ENCODE assay signal across 9 cellular contexts in genomic region chr11:14544611-14545010, GRCh38.
A peak's percentile ranks its signal among the peaks of the same experiment; 100 is the strongest.
DNase-seq lines count a peak whose midpoint lies in the region; ATAC-seq lines count a peak whose summit lies in the region.
"Had no signal": no experiment of that assay in that cellular context is flagged by ENCODE, and none has a peak within 500 bp of the region (broad histone marks: within the 10 kb centered on the region; RNA-seq: fewer than 3 reads in every experiment).

No MANE protein-coding gene starts in this region.

- peak; percentile 92 for ATAC-seq in GM18868 (IDR thresholded peaks at IDR 0.05; ENCODE audit: unreplicated experiment)
- peak; percentile 77 for ATAC-seq in HG02678 (IDR thresholded peaks at IDR 0.05; ENCODE audit: unreplicated experiment)

- DNase-seq in MV-4-11 (lab: John Stamatoyannopoulos, UW) (peak; percentile 96), iris pigment epithelial cell (ENCODE audit: low read depth) (peak; percentile 69), NCI-H2081 treated with DMSO at 0.1 percent for 48 hours (lab: John Stamatoyannopoulos, UW) (no peak), inferior parietal cortex (ENCODE audit: extremely low spot score) (no peak), HK-2 (ENCODE audit: unreplicated experiment) (no peak)
- no peak for DNase-seq in stimulated activated CD4-positive, alpha-beta T cell treated with anti-CD3 and anti-CD28 coated beads, Interleukin-2, amount 100 ng/mL, for 48 hours
- DNase-seq: head of caudate nucleus had no signal

Comparison
In these comparisons a context has a peak if more than half of its experiments do, and no peak if none do; other contexts are left out.
1. DNase-seq: peak in MV-4-11 (single experiment) and iris pigment epithelial cell (single experiment); none in NCI-H2081 treated with DMSO at 0.1 percent for 48 hours (single experiment), inferior parietal cortex (single experiment), stimulated activated CD4-positive, alpha-beta T cell treated with anti-CD3 and anti-CD28 coated beads, Interleukin-2, amount 100 ng/mL, for 48 hours (0 of 2) and HK-2 (single experiment).